ENCODE assay signal across 12 cellular contexts in the genomic region with DNA sequence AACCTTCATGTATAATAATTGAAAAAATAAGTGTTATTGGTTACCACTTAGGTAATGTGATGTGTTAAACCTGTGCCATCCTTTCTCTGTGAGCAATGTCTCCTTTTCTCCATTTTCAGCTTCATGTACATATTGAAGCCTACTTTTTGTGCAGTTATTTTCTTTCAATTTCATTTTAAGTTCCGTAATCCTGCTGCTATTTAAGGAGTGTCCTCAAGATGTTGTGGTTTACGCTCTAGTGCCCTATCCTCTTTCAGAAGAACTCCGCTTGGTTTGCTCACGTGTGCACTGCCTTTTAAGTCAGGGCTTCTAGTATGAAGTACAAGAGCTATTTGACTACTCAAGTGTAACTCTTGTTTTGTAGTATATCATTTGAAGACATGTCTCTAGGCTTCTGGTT.
A peak's percentile ranks its signal among the peaks of the same experiment; 100 is the strongest.
DNase-seq lines count a peak whose midpoint lies in the region; ATAC-seq, FAIRE-seq and TF ChIP-seq lines count a peak whose summit lies in the region.
"Had no signal": no experiment of that assay in that cellular context is flagged by ENCODE, and none has a peak within 500 bp of the region (broad histone marks: within the 10 kb centered on the region; RNA-seq: fewer than 3 reads in every experiment).

No MANE protein-coding gene starts in this region.

- intact Hi-C loops in mammary epithelial cell (cut with micrococcal nuclease) (no loop called here), natural killer cell (cut with micrococcal nuclease) (no loop called here)

- WGBS in mammary epithelial cell (ENCODE audit: low coverage, missing lambda C conversion rate): 62% methylated on average over 4 of the region's 4 CpGs
- 58 to 77% (median 73%) methylated on average over 4 of the region's 4 CpGs for WGBS in small intestine, 3 donors

- H3K4me1 ChIP-seq in mammary epithelial cell (ENCODE audit: insufficient read depth, low read length) (no peaks in the 10 kb centered on the region), small intestine (ENCODE audit: control insufficient read depth in 2 of 2, insufficient read depth in 1 of 2, low read depth in 1 of 2, low read length in 1 of 2) (no peaks in the 10 kb centered on the region)

- ATAC-seq in GM21447 (IDR thresholded peaks at IDR 0.05; ENCODE audit: unreplicated experiment) (peak; percentile 97), HG03139 (IDR thresholded peaks at IDR 0.05; ENCODE audit: unreplicated experiment) (peak; percentile 100), natural killer cell (no peak)
- ATAC-seq: activated CD8-positive, alpha-beta T cell treated with anti-CD3 and anti-CD28 coated beads for 36 hours; K562 had no signal

- CTCF ChIA-PET in mammary epithelial cell (lab: Charles Lee; ENCODE audit: low non-redundant PET): no interaction called here

- H3K27me3 ChIP-seq in mammary epithelial cell (ENCODE audit: insufficient read depth, low read length) (no peaks in the 10 kb centered on the region), small intestine (ENCODE audit: control insufficient read depth in 2 of 2, insufficient read depth in 2 of 2, low read length in 2 of 2) (no peaks in the 10 kb centered on the region)
- H3K27me3 ChIP-seq: brain microvascular endothelial cell had no signal

- H3K4me3 ChIP-seq in mammary epithelial cell (replicated peaks in 1 of 3; ENCODE audit: insufficient read depth in 1 of 3, low read depth in 2 of 3, low read length in 3 of 3) (no peak overlapping the region), small intestine (ENCODE audit: low read depth in 1 of 2, low read length in 2 of 2) (no peak overlapping the region)
- H3K4me3 ChIP-seq: K562 had no signal

- no peak overlapping the region for H3K4me3 Mint-ChIP-seq in natural killer cell
- H3K4me3 Mint-ChIP-seq: activated CD8-positive, alpha-beta T cell treated with anti-CD3 and anti-CD28 coated beads for 36 hours had no signal

- H3K9me3 Mint-ChIP-seq in natural killer cell: peaks cover 7 to 24% of the 10 kb centered on the region in 2 donors

- in situ Hi-C loops in mammary epithelial cell (cut with MboI; ENCODE audit: low sequenced_read_pairs in 2 of 2): no loop called here

- no peak overlapping the region for H3K4me2 ChIP-seq in mammary epithelial cell (ENCODE audit: insufficient read depth, low read depth, low read length)

- no peak overlapping the region for H3K9ac ChIP-seq in mammary epithelial cell (ENCODE audit: insufficient read depth, low read length)

- H3K9me3 ChIP-seq in mammary epithelial cell (replicated peaks; ENCODE audit: insufficient read depth, low read length) (peaks cover 2% of the 10 kb centered on the region), small intestine (ENCODE audit: control insufficient read depth, low read depth) (no peaks in the 10 kb centered on the region)

- H4K20me1 ChIP-seq in mammary epithelial cell (ENCODE audit: insufficient read depth, low read length): no peaks in the 10 kb centered on the region

- DNase-seq in GM10266 (ENCODE audit: extremely low spot score): peak; percentile 10
- peak; percentile 20 for DNase-seq in SIG-M5 (lab: John Stamatoyannopoulos, UW)
- DNase-seq in activated CD4-positive, CD25-positive, alpha-beta regulatory T cell treated with anti-CD3 and anti-CD28 coated beads, Interleukin-2, amount 50 U/mL, for 72 hours: no peak
- no peak for DNase-seq in mammary epithelial cell
- DNase-seq in small intestine: no peak
- DNase-seq in natural killer cell: no peak
- DNase-seq: activated CD8-positive, alpha-beta T cell treated with anti-CD3 and anti-CD28 coated beads for 36 hours; brain microvascular endothelial cell had no signal

- no peak overlapping the region for H2AFZ ChIP-seq in mammary epithelial cell (ENCODE audit: low read depth, low read length)

- no peaks in the 10 kb centered on the region for H3K36me3 Mint-ChIP-seq in natural killer cell

- H3K27ac ChIP-seq in mammary epithelial cell (ENCODE audit: insufficient read depth, low read depth, low read length) (no peak overlapping the region), small intestine (ENCODE audit: low read depth in 1 of 2, low read length in 1 of 2) (no peak overlapping the region)
- H3K27ac ChIP-seq: brain microvascular endothelial cell had no signal

- H3K79me2 ChIP-seq in mammary epithelial cell (ENCODE audit: insufficient read depth, low read length): no peaks in the 10 kb centered on the region

- no peak for FAIRE-seq in small intestine (lab: Jason Lieb, UNC)
- FAIRE-seq: K562, RCC 7860 had no signal

- H3K4me1 Mint-ChIP-seq in natural killer cell: no peaks in the 10 kb centered on the region

- TF ChIP-seq CTCF in GM10266 (IDR thresholded peaks at IDR 0.05; ENCODE audit: control insufficient read depth, insufficient read depth, low read depth, missing control alignments) (no peak), mammary epithelial cell (conservative IDR thresholded peaks at IDR 0.05 in 1 of 2, IDR thresholded peaks at IDR 0.05 in 1 of 2; ENCODE audit: extremely low read depth in 1 of 2, insufficient read depth in 1 of 2, low read depth in 1 of 2, low read length in 2 of 2) (no peak), natural killer cell (IDR thresholded peaks at IDR 0.05) (no peak)

- no TSS peak for BruUV-seq in mammary epithelial cell (replicated peaks; lab: Mats Ljungman, UMichigan)

- H3K36me3 ChIP-seq in mammary epithelial cell (ENCODE audit: insufficient read depth, low read length) (no peaks in the 10 kb centered on the region), small intestine (ENCODE audit: control insufficient read depth in 2 of 2, insufficient read depth in 2 of 2, low read length in 2 of 2) (no peaks in the 10 kb centered on the region)
- H3K36me3 ChIP-seq: brain microvascular endothelial cell had no signal

- H3K27ac Mint-ChIP-seq in natural killer cell: no peak overlapping the region
- H3K27ac Mint-ChIP-seq: activated CD8-positive, alpha-beta T cell treated with anti-CD3 and anti-CD28 coated beads for 36 hours had no signal

- no peaks in the 10 kb centered on the region for H3K27me3 Mint-ChIP-seq in natural killer cell (ENCODE audit: low read depth in 2 of 2)
- H3K27me3 Mint-ChIP-seq: activated CD8-positive, alpha-beta T cell treated with anti-CD3 and anti-CD28 coated beads for 36 hours had no signal

- dilution Hi-C loops in mammary epithelial cell (cut with HindIII; ENCODE audit: low sequenced_read_pairs): no loop called here

Comparison
In these comparisons a context has a peak if more than half of its experiments do, and no peak if none do; other contexts are left out.
1. DNase-seq: peak in GM10266 (single experiment) and SIG-M5 (single experiment); none in activated CD4-positive, CD25-positive, alpha-beta regulatory T cell treated with anti-CD3 and anti-CD28 coated beads, Interleukin-2, amount 50 U/mL, for 72 hours (single experiment), mammary epithelial cell (single experiment), small intestine (single experiment) and natural killer cell (single experiment).
2. ATAC-seq: peak in GM21447 (single experiment) and HG03139 (single experiment); none in natural killer cell (0 of 3).